ENCODE assay signal across 1 cellular context in genomic region chr11:1570531-1570895, GRCh38.
TF ChIP-seq lines count a peak whose summit lies in the region.

No MANE protein-coding gene starts in this region.

TF ChIP-seq in IMR-90, 13 proteins besides CTCF, POLR2A, EP300 and RAD21:
- TF ChIP-seq MXI1 (IDR thresholded peaks at IDR 0.05; ENCODE audit: borderline replicate concordance, low read depth, low read length) (no peak), RCOR1 (IDR thresholded peaks at IDR 0.05; ENCODE audit: insufficient replicate concordance, low read length) (no peak), CEBPB (IDR thresholded peaks at IDR 0.05; ENCODE audit: low read depth, low read length) (no peak), BHLHE40 (IDR thresholded peaks at IDR 0.05; ENCODE audit: low read depth, low read length) (no peak), ELK1 (IDR thresholded peaks at IDR 0.05; ENCODE audit: borderline replicate concordance, low read depth, low read length) (no peak), USF2 (IDR thresholded peaks at IDR 0.05; ENCODE audit: low read depth, low read length) (0 out of 2 replicates have a peak, but pooled peaks have one; percentile 14)
